8 cellular contexts compared by ENCODE assay signal in the genomic region with DNA sequence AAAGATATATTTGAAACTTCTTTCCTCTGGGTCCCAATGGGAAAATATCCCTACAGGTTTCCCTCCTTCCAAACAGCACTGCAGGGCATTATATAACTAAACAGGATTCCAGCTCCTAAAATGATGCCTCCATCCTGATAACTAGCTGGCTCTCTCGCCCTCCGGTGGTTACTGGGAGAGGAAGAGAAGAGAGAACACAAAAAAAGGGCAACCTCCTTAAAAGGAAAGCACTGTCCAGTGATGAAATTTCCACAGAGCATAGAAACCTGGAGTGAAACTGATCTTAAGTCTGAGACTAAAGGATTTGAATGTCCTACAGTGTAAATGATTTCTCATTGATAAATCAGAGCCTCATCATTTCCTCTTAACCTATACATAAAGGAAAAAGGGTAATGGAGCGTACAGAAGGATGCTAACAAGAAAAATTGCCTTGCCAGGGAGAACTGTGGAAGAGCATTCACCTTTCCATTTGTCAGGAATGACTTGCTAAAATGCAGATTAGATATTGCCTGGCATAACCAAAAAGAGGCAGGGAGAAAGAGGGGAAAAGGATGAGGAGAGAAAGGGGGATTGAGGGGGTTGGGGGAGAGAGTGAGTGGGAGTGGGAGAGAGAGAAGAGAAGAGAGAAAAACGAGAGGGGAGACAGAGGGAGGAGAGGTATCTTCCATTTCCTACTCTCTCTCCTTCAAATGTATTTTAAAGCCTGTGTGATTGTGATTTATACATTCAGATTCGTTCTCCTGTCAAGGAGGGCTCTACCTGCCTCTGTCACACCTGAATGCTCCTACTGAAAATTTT.
DNase-seq lines count a peak whose midpoint lies in the region; ATAC-seq and TF ChIP-seq lines count a peak whose summit lies in the region.

No MANE protein-coding gene starts in this region.

- TF ChIP-seq CTCF in OCI-LY1 (IDR thresholded peaks at IDR 0.05; ENCODE audit: low read length) (peak; percentile 48), dorsolateral prefrontal cortex (IDR thresholded peaks at IDR 0.05 in 54 of 56, conservative IDR thresholded peaks at IDR 0.05 in 2 of 56; ENCODE audit: low read depth in 1 of 56, partially characterized antibody in 56 of 56) (peak in 40 of 56 donors; percentile 12 to 53 (median 33))

- H3K27me3 ChIP-seq in OCI-LY1 (ENCODE audit: insufficient read depth, low read length) (no peaks in the 10 kb centered on the region), dorsolateral prefrontal cortex (no peaks in the 10 kb centered on the region)

- no peaks in the 10 kb centered on the region for H3K9me3 ChIP-seq in OCI-LY1 (ENCODE audit: low read length)
- no peaks in the 10 kb centered on the region for H3K9me3 ChIP-seq in mesodermal cell (ENCODE audit: control insufficient read depth, low read length)

- H3K9me2 ChIP-seq in OCI-LY1 (ENCODE audit: low read depth, low read length), result no peaks in the 10 kb centered on the region

- peak overlapping the region; percentile 78 for H3K9ac ChIP-seq in OCI-LY1 (ENCODE audit: low read length)

- H3K4me2 ChIP-seq in OCI-LY1 (ENCODE audit: low read length), result peak overlapping the region; percentile 89

- H3K4me1 ChIP-seq in OCI-LY1 (ENCODE audit: insufficient read depth, low read length, severe bottlenecking) (peaks cover 97% of the 10 kb centered on the region), mesodermal cell (ENCODE audit: control insufficient read depth, insufficient read depth, low read length, poor library complexity, severe bottlenecking) (peaks cover 40% of the 10 kb centered on the region)

- intact Hi-C loops in Right ventricle myocardium inferior (cut with DNase I), result loop anchor here (5.0 kb wide), 3 partner anchors 72 to 212 kb away; no protein-coding TSS in a partner anchor
- intact Hi-C loops in Right ventricle myocardium superior (cut with DNase I), result loop anchor here (10.0 kb wide), 1 partner anchor 214 kb away; no protein-coding TSS in a partner anchor
- intact Hi-C loops in dorsolateral prefrontal cortex (cut with DNase I), result loop anchor here in 1 of 2 donors (5.0 kb wide), 2 partner anchors 73 to 212 kb away; no protein-coding TSS in a partner anchor

- H3K36me3 ChIP-seq in OCI-LY1 (ENCODE audit: insufficient read depth, low read length) (no peaks in the 10 kb centered on the region), mesodermal cell (ENCODE audit: control insufficient read depth, insufficient read depth, low read length) (peaks cover 2% of the 10 kb centered on the region)

- H4K20me1 ChIP-seq in OCI-LY1 (ENCODE audit: insufficient read depth, low read length), result no peaks in the 10 kb centered on the region

- peak; percentile 26 for ATAC-seq in Right ventricle myocardium inferior
- ATAC-seq in Right ventricle myocardium superior (ENCODE audit: poor library complexity), result no peak
- ATAC-seq in HG02798 (IDR thresholded peaks at IDR 0.05; ENCODE audit: poor library complexity, unreplicated experiment), result no peak
- no peak for ATAC-seq in HG03135 (IDR thresholded peaks at IDR 0.05; ENCODE audit: unreplicated experiment)
- no peak for ATAC-seq in GM18861 (IDR thresholded peaks at IDR 0.05; ENCODE audit: unreplicated experiment)

- DNase-seq in Right ventricle myocardium inferior (ENCODE audit: missing footprints) (no peak), Right ventricle myocardium superior (no peak), dorsolateral prefrontal cortex (peak in 3 of 10 donors; percentile 38 to 71 (median 41))

- no peak overlapping the region for H2AFZ ChIP-seq in OCI-LY1 (ENCODE audit: low read length)

- H3K4me3 ChIP-seq in OCI-LY1 (ENCODE audit: low read depth, low read length, poor library complexity, severe bottlenecking) (peak overlapping the region; percentile 80), dorsolateral prefrontal cortex (peak overlapping the region in 56 of 59 donors; percentile 2 to 64 (median 46)), mesodermal cell (ENCODE audit: extremely low read depth, insufficient read depth, low read length, poor library complexity, severe bottlenecking) (peak overlapping the region; percentile 60)

- H3F3A ChIP-seq in OCI-LY1 (ENCODE audit: insufficient read depth, low read length), result peaks cover 7% of the 10 kb centered on the region

- WGBS in mesodermal cell (ENCODE audit: insufficient coverage in 2 of 2), 2 experiments, result 38 to 50% methylated on average over 1 to 3 of the region's 5 CpGs

- H3K79me2 ChIP-seq in OCI-LY1 (ENCODE audit: insufficient read depth, low read length), result peaks cover 59% of the 10 kb centered on the region

- peak overlapping the region; percentile 84 for H3K27ac ChIP-seq in OCI-LY1 (ENCODE audit: low read depth, low read length, poor library complexity, severe bottlenecking)
- H3K27ac ChIP-seq in dorsolateral prefrontal cortex, result peak overlapping the region in 53 of 59 donors; percentile 10 to 87 (median 53)
- H3K27ac ChIP-seq in mesodermal cell (ENCODE audit: low read depth, low read length, severe bottlenecking), result peak overlapping the region; percentile 88
